Comparison of ENCODE assay signal across 13 cellular contexts in genomic region chr6:45495404-45496084, GRCh38.
DNase-seq lines count a peak whose midpoint lies in the region; ATAC-seq lines count a peak whose summit lies in the region.
"Had no signal": no experiment of that assay in that cellular context is flagged by ENCODE, and none has a peak within 500 bp of the region (broad histone marks: within the 10 kb centered on the region; RNA-seq: fewer than 3 reads in every experiment).

No MANE protein-coding gene starts in this region.

- peaks cover 40% of the 10 kb centered on the region for H3K4me1 Mint-ChIP-seq in activated CD8-positive, alpha-beta T cell treated with anti-CD3 and anti-CD28 coated beads, Interleukin-2, amount 10 ng/mL, durations not matched to agents 7 days and 5 days (ENCODE audit: low read depth)
- H3K4me1 Mint-ChIP-seq in naive thymus-derived CD4-positive, alpha-beta T cell, result peaks cover 39 to 55% (median 50%) of the 10 kb centered on the region in 7 donors

- ATAC-seq in activated CD8-positive, alpha-beta T cell treated with anti-CD3 and anti-CD28 coated beads, Interleukin-2, amount 10 ng/mL, durations not matched to agents 7 days and 5 days, result peak; percentile 73
- ATAC-seq in naive thymus-derived CD4-positive, alpha-beta T cell, result peak; percentile 76
- ATAC-seq in GM18861 (IDR thresholded peaks at IDR 0.05; ENCODE audit: unreplicated experiment), result no peak
- ATAC-seq in HG03571 (IDR thresholded peaks at IDR 0.05; ENCODE audit: unreplicated experiment), result no peak

- no peaks in the 10 kb centered on the region for H3K27me3 Mint-ChIP-seq in activated CD8-positive, alpha-beta T cell treated with anti-CD3 and anti-CD28 coated beads, Interleukin-2, amount 10 ng/mL, durations not matched to agents 7 days and 5 days (ENCODE audit: low read depth)
- no peaks in the 10 kb centered on the region for H3K27me3 Mint-ChIP-seq in naive thymus-derived CD4-positive, alpha-beta T cell

- CTCF ChIA-PET in activated CD8-positive, alpha-beta T cell treated with anti-CD3 and anti-CD28 coated beads, Interleukin-2, amount 10 ng/mL, durations not matched to agents 7 days and 5 days (lab: Charles Lee), result interaction anchor here (0.7 to 2.0 kb wide), 9 partner anchors 8 to 275 kb away, joined by 3 to 8 read pairs (median 3); no protein-coding TSS in a partner anchor
- CTCF ChIA-PET in naive thymus-derived CD4-positive, alpha-beta T cell (lab: Charles Lee), result interaction anchor here (0.8 kb wide), 1 partner anchor 76 kb away, joined by 3 read pairs; no protein-coding TSS in a partner anchor

- H3K27ac Mint-ChIP-seq in activated CD8-positive, alpha-beta T cell treated with anti-CD3 and anti-CD28 coated beads, Interleukin-2, amount 10 ng/mL, durations not matched to agents 7 days and 5 days, result peak overlapping the region; percentile 86
- peak overlapping the region; percentile 5 to 91 (median 70) for H3K27ac Mint-ChIP-seq in naive thymus-derived CD4-positive, alpha-beta T cell

- intact Hi-C loops in naive thymus-derived CD4-positive, alpha-beta T cell (cut with micrococcal nuclease), result loop anchor here (2.0 to 10.0 kb wide), 4 partner anchors 43 to 219 kb away; no protein-coding TSS in a partner anchor

- H3K36me3 Mint-ChIP-seq in activated CD8-positive, alpha-beta T cell treated with anti-CD3 and anti-CD28 coated beads, Interleukin-2, amount 10 ng/mL, durations not matched to agents 7 days and 5 days (ENCODE audit: low read depth), result peaks cover 19% of the 10 kb centered on the region
- peaks cover 0 to 42% (median 0%) of the 10 kb centered on the region in 5 donors for H3K36me3 Mint-ChIP-seq in naive thymus-derived CD4-positive, alpha-beta T cell

- no peaks in the 10 kb centered on the region for H3K36me3 ChIP-seq in naive thymus-derived CD4-positive, alpha-beta T cell (ENCODE audit: control insufficient read depth in 2 of 3, insufficient read depth in 3 of 3, low read length in 3 of 3)

- no peaks in the 10 kb centered on the region for H3K9me3 ChIP-seq in naive thymus-derived CD4-positive, alpha-beta T cell (ENCODE audit: control insufficient read depth in 2 of 3, low read length in 3 of 3)
- H3K9me3 ChIP-seq: SK-N-SH had no signal

- H3K4me3 Mint-ChIP-seq in activated CD8-positive, alpha-beta T cell treated with anti-CD3 and anti-CD28 coated beads, Interleukin-2, amount 10 ng/mL, durations not matched to agents 7 days and 5 days, result no peak overlapping the region
- peak overlapping the region; percentile 54 to 83 (median 62) for H3K4me3 Mint-ChIP-seq in naive thymus-derived CD4-positive, alpha-beta T cell

- DNase-seq in GDM1 (lab: John Stamatoyannopoulos, UW), result peak; percentile 87
- peak; percentile 79 to 95 for DNase-seq in NOMO-1 (lab: John Stamatoyannopoulos, UW; ENCODE audit: unreplicated experiment in 2 of 2)
- peak; percentile 34 for DNase-seq in activated CD8-positive, alpha-beta T cell treated with anti-CD3 and anti-CD28 coated beads, Interleukin-2, amount 10 ng/mL, durations not matched to agents 7 days and 5 days
- DNase-seq in naive thymus-derived CD4-positive, alpha-beta T cell, result peak in 7 of 9 donors; percentile 40 to 61 (median 53)
- no peak for DNase-seq in iPS-NIHi7 (ENCODE audit: extremely low spot score)
- DNase-seq: activated CD8-positive, alpha-beta memory T cell treated with anti-CD3 and anti-CD28 coated beads, Interleukin-2, amount 50 U/mL, for 48 hours; mammary epithelial cell; NCI-H524; SK-N-SH; stimulated activated CD4-positive, alpha-beta T cell treated with anti-CD3 and anti-CD28 coated beads, Interleukin-2, amount 100 ng/mL, for 48 hours had no signal

- H3K4me3 ChIP-seq in naive thymus-derived CD4-positive, alpha-beta T cell (ENCODE audit: low read length), result no peak overlapping the region

- no peak overlapping the region for H3K27ac ChIP-seq in naive thymus-derived CD4-positive, alpha-beta T cell (ENCODE audit: low read depth, low read length)
- H3K27ac ChIP-seq: epithelial cell of prostate had no signal

- POLR2A ChIA-PET in activated CD8-positive, alpha-beta T cell treated with anti-CD3 and anti-CD28 coated beads, Interleukin-2, amount 10 ng/mL, durations not matched to agents 7 days and 5 days (lab: Charles Lee), result interaction anchor here (1.0 kb wide), 1 partner anchor 118 kb away, joined by 3 read pairs; the partner anchor contains the start of gene SUPT3H
- POLR2A ChIA-PET in naive thymus-derived CD4-positive, alpha-beta T cell (lab: Charles Lee), result interaction anchor here (0.9 to 1.6 kb wide), 3 partner anchors 11 to 90 kb away, joined by 4 to 5 read pairs (median 4); no protein-coding TSS in a partner anchor

- H3K27me3 ChIP-seq in naive thymus-derived CD4-positive, alpha-beta T cell (ENCODE audit: control insufficient read depth in 2 of 2, insufficient read depth in 2 of 2, low read length in 2 of 2), result no peaks in the 10 kb centered on the region

- peaks cover 34 to 37% of the 10 kb centered on the region in 2 donors for H3K4me1 ChIP-seq in naive thymus-derived CD4-positive, alpha-beta T cell (ENCODE audit: control insufficient read depth in 2 of 2, insufficient read depth in 2 of 2, low read length in 2 of 2)

- H3K9me3 Mint-ChIP-seq in activated CD8-positive, alpha-beta T cell treated with anti-CD3 and anti-CD28 coated beads, Interleukin-2, amount 10 ng/mL, durations not matched to agents 7 days and 5 days (ENCODE audit: insufficient read depth), result no peaks in the 10 kb centered on the region
- H3K9me3 Mint-ChIP-seq in naive thymus-derived CD4-positive, alpha-beta T cell, result peaks cover 0 to 4% (median 0%) of the 10 kb centered on the region in 11 donors

Comparison
In these comparisons a context has a peak if more than half of its experiments do, and no peak if none do; other contexts are left out.
1. ATAC-seq: peak in activated CD8-positive, alpha-beta T cell treated with anti-CD3 and anti-CD28 coated beads, Interleukin-2, amount 10 ng/mL, durations not matched to agents 7 days and 5 days (single experiment) and naive thymus-derived CD4-positive, alpha-beta T cell (single experiment); none in GM18861 (single experiment) and HG03571 (single experiment).